23 cellular contexts compared by ENCODE assay signal in genomic region chr3:140955645-140956044, GRCh38. TPM values are rescaled to one million over a fixed set of nuclear protein-coding genes. Genes with fewer than 3 reads are reported as not detected.
DNase-seq lines count a peak whose midpoint lies in the region; ATAC-seq, FAIRE-seq and TF ChIP-seq lines count a peak whose summit lies in the region.
"Had no signal": no experiment of that assay in that cellular context is flagged by ENCODE, and none has a peak within 500 bp of the region (broad histone marks: within the 10 kb centered on the region; RNA-seq: fewer than 3 reads in every experiment).

No MANE protein-coding gene starts in this region.

- H3K4me1 ChIP-seq in heart right ventricle (peaks cover 0 to 73% (median 46%) of the 10 kb centered on the region in 9 donors), PC-9 (replicated peaks; ENCODE audit: insufficient read depth) (peaks cover 29% of the 10 kb centered on the region), right cardiac atrium (ENCODE audit: control insufficient read depth, insufficient read depth, low read length) (peaks cover 5% of the 10 kb centered on the region), skeletal muscle tissue (ENCODE audit: control insufficient read depth in 3 of 3, insufficient read depth in 3 of 3, low read length in 3 of 3) (peaks cover 0 to 10% (median 10%) of the 10 kb centered on the region in 3 donors)

- no peaks in the 10 kb centered on the region for H3K9me2 ChIP-seq in PC-9 (ENCODE audit: insufficient read depth)

- H3F3A ChIP-seq in PC-9 (ENCODE audit: insufficient read depth, low read depth) = peaks cover 7% of the 10 kb centered on the region

- TF ChIP-seq CTCF in heart right ventricle (IDR thresholded peaks at IDR 0.05) = no peak
- no peak for TF ChIP-seq CTCF in PC-9 (conservative IDR thresholded peaks at IDR 0.05)

- H3K36me3 ChIP-seq in heart right ventricle (peaks cover 0 to 40% (median 15%) of the 10 kb centered on the region in 9 donors), PC-9 (ENCODE audit: low read depth) (peaks cover 9% of the 10 kb centered on the region; the same call in 1 of the 2 replicates), skeletal muscle tissue (ENCODE audit: control insufficient read depth in 3 of 3, insufficient read depth in 3 of 3, low read length in 3 of 3) (peaks cover 0 to 12% (median 6%) of the 10 kb centered on the region in 3 donors)

- CTCF ChIA-PET in PC-9 (lab: Charles Lee) = interaction anchor here (0.7 kb wide), 1 partner anchor 1832 kb away, joined by 16 read pairs; no protein-coding TSS in a partner anchor

- POLR2A ChIA-PET in PC-9 (lab: Charles Lee; ENCODE audit: unreplicated experiment) = no interaction called here

- ATAC-seq in heart right ventricle = no peak
- ATAC-seq in Right ventricle myocardium superior (ENCODE audit: poor library complexity) = no peak
- peak in 1 of 2 donors; percentile 30 for ATAC-seq in right cardiac atrium
- no peak for ATAC-seq in GM21825 (IDR thresholded peaks at IDR 0.05; ENCODE audit: unreplicated experiment)
- no peak for ATAC-seq in GM19463 (IDR thresholded peaks at IDR 0.05; ENCODE audit: unreplicated experiment)
- ATAC-seq: A549 had no signal

- 74 to 78% methylated on average over 3 of the region's 3 CpGs for WGBS in heart right ventricle, 2 donors
- 84% methylated on average over 3 of the region's 3 CpGs for WGBS in right cardiac atrium

- peaks cover 24% of the 10 kb centered on the region for H4K20me1 ChIP-seq in PC-9 (ENCODE audit: insufficient read depth)

- no TSS peak for BruUV-seq in PC-9 (replicated peaks; lab: Mats Ljungman, UMichigan)

- H3K4me3 ChIP-seq in heart right ventricle (no peak overlapping the region), PC-9 (no peak overlapping the region), right cardiac atrium (ENCODE audit: low read length) (no peak overlapping the region), skeletal muscle tissue (ENCODE audit: low read length in 3 of 3) (no peak overlapping the region)
- H3K4me3 ChIP-seq: A549, SJCRH30 had no signal

- no peak for TF ChIP-seq POLR2A in H54 (IDR thresholded peaks at IDR 0.05; ENCODE audit: low read depth, low read length)

- H3K9me3 ChIP-seq in heart right ventricle (no peaks in the 10 kb centered on the region), PC-9 (ENCODE audit: insufficient read depth, low read depth) (no peaks in the 10 kb centered on the region), right cardiac atrium (ENCODE audit: control insufficient read depth, low read length) (no peaks in the 10 kb centered on the region), skeletal muscle tissue (ENCODE audit: control insufficient read depth in 3 of 3, low read length in 3 of 3) (no peaks in the 10 kb centered on the region)
- H3K9me3 ChIP-seq: A549, SJCRH30 had no signal

- FAIRE-seq in H54 (lab: Jason Lieb, UNC) = no peak
- FAIRE-seq: A549, D721Med, GM18507 had no signal

- peaks cover 74% of the 10 kb centered on the region for H3K79me2 ChIP-seq in PC-9 (ENCODE audit: low read depth)

- H3K4me2 ChIP-seq in PC-9 = no peak overlapping the region
- H3K4me2 ChIP-seq: KMS-11 had no signal

- no peak for DNase-seq in heart right ventricle
- no peak for DNase-seq in Right ventricle myocardium superior
- no peak for DNase-seq in PC-9
- no peak for DNase-seq in right cardiac atrium
- DNase-seq in H54 (ENCODE audit: insufficient read length, low spot score) = no peak
- DNase-seq: GDM1, H7, HFFc6, NCI-H1105, NCI-H146, NCI-H2029, NCI-H345, NCI-H524 treated with DMSO at 0.1 percent for 48 hours, SJCRH30 had no signal

- no peaks in the 10 kb centered on the region for H3K27me3 ChIP-seq in heart right ventricle
- no peaks in the 10 kb centered on the region for H3K27me3 ChIP-seq in PC-9 (ENCODE audit: insufficient read depth, low read depth)
- H3K27me3 ChIP-seq in right cardiac atrium (ENCODE audit: control insufficient read depth, insufficient read depth) = no peaks in the 10 kb centered on the region
- H3K27me3 ChIP-seq in skeletal muscle tissue (ENCODE audit: control insufficient read depth in 3 of 3, insufficient read depth in 3 of 3, low read length in 3 of 3) = no peaks in the 10 kb centered on the region
- H3K27me3 ChIP-seq: SJCRH30 had no signal

- no peak overlapping the region for H3K9ac ChIP-seq in skeletal muscle tissue (ENCODE audit: low read depth in 1 of 3, low read length in 3 of 3)
- H3K9ac ChIP-seq: KMS-11 had no signal

- intact Hi-C loops in heart right ventricle (cut with DNase I) (loop anchor here in 1 of 10 donors (10.0 kb wide), 1 partner anchor 51 kb away; no protein-coding TSS in a partner anchor), Right ventricle myocardium superior (cut with DNase I) (no loop called here), PC-9 (cut with micrococcal nuclease; ENCODE audit: unreplicated experiment) (no loop called here), right cardiac atrium (cut with DNase I) (no loop called here)

- H2AFZ ChIP-seq in PC-9 = no peak overlapping the region

- peak overlapping the region in 6 of 10 donors; percentile 13 to 53 (median 45) for H3K27ac ChIP-seq in heart right ventricle
- H3K27ac ChIP-seq in PC-9 = peak overlapping the region; percentile 65; the same call in 1 of the 2 replicates
- H3K27ac ChIP-seq in right cardiac atrium (ENCODE audit: low read length) = peak overlapping the region; percentile 75
- H3K27ac ChIP-seq in skeletal muscle tissue (ENCODE audit: low read depth, low read length) = peak overlapping the region; percentile 42
- H3K27ac ChIP-seq: A549, HL-60, KMS-11, RWPE1, SJCRH30 had no signal

RNA-seq across cellular contexts. Expression of gene SLC25A36, which starts 14.0 kb away (rescaled TPM):
- total RNA-seq in heart right ventricle (10 to 100 TPM; 42.0 to 94.2 (median 59.2) TPM), Right ventricle myocardium superior (87.8 TPM), PC-9 (2021) (76.5 and 90.1 TPM in 2 replicates), right cardiac atrium (10 to 100 TPM; 60.0 to 75.0 (median 70.4) TPM), skeletal muscle tissue (56.9 TPM)
- polyA plus RNA-seq in heart right ventricle (10 to 100 TPM; 20.4 to 99.1 TPM), right cardiac atrium (34.3 TPM)
